Comparison of ENCODE assay signal across 8 cellular contexts in genomic region chr19:52691215-52691610, GRCh38. TPM values are rescaled to one million over a fixed set of nuclear protein-coding genes. Genes with fewer than 3 reads are reported as not detected.
DNase-seq lines count a peak whose midpoint lies in the region; ATAC-seq, FAIRE-seq and TF ChIP-seq lines count a peak whose summit lies in the region.

No MANE protein-coding gene starts in this region.

- H3K9me3 Mint-ChIP-seq in activated naive CD8-positive, alpha-beta T cell treated with anti-CD3 and anti-CD28 coated beads, Interleukin-2, amount 10 ng/mL, durations not matched to agents 7 days and 5 days: peaks cover 11% of the 10 kb centered on the region

- no peaks in the 10 kb centered on the region for H3K27me3 ChIP-seq in stomach smooth muscle (ENCODE audit: control insufficient read depth in 1 of 2, insufficient read depth in 2 of 2, low read length in 2 of 2)

- peak overlapping the region; percentile 89 for H3K4me3 Mint-ChIP-seq in activated naive CD8-positive, alpha-beta T cell treated with anti-CD3 and anti-CD28 coated beads, Interleukin-2, amount 10 ng/mL, durations not matched to agents 7 days and 5 days

- H3K36me3 ChIP-seq in kidney (ENCODE audit: control insufficient read depth in 1 of 2, insufficient read depth in 2 of 2, low read length in 2 of 2) (no peaks in the 10 kb centered on the region), stomach smooth muscle (ENCODE audit: control insufficient read depth in 2 of 2, insufficient read depth in 2 of 2, low read length in 2 of 2) (no peaks in the 10 kb centered on the region)

- H3K4me1 ChIP-seq in kidney (ENCODE audit: control insufficient read depth in 1 of 2, insufficient read depth in 1 of 2, low read depth in 1 of 2, low read length in 2 of 2) (peaks cover 0 to 7% of the 10 kb centered on the region in 2 donors), stomach smooth muscle (ENCODE audit: control insufficient read depth, insufficient read depth, low read length) (peaks cover 16% of the 10 kb centered on the region)

- peak overlapping the region; percentile 96 for H3K27ac Mint-ChIP-seq in activated naive CD8-positive, alpha-beta T cell treated with anti-CD3 and anti-CD28 coated beads, Interleukin-2, amount 10 ng/mL, durations not matched to agents 7 days and 5 days

- intact Hi-C loops in kidney (cut with DNase I): no loop called here

- no peaks in the 10 kb centered on the region for H3K27me3 Mint-ChIP-seq in activated naive CD8-positive, alpha-beta T cell treated with anti-CD3 and anti-CD28 coated beads, Interleukin-2, amount 10 ng/mL, durations not matched to agents 7 days and 5 days

- H3K9me3 ChIP-seq in kidney (ENCODE audit: control insufficient read depth in 1 of 2, low read length in 2 of 2) (no peaks in the 10 kb centered on the region), stomach smooth muscle (ENCODE audit: control insufficient read depth in 2 of 2, low read length in 2 of 2) (no peaks in the 10 kb centered on the region)

- no peak for TF ChIP-seq CTCF in kidney (IDR thresholded peaks at IDR 0.05; ENCODE audit: borderline replicate concordance, extremely low read depth, insufficient read depth)

- no peak for FAIRE-seq in kidney (lab: Jason Lieb, UNC)

- DNase-seq in DMS53 (lab: John Stamatoyannopoulos, UW): peak; percentile 40
- DNase-seq in DMS53 treated with DMSO at 0.1 percent for 48 hours (lab: John Stamatoyannopoulos, UW; ENCODE audit: unreplicated experiment): no peak
- no peak for DNase-seq in activated naive CD8-positive, alpha-beta T cell treated with anti-CD3 and anti-CD28 coated beads, Interleukin-2, amount 10 ng/mL, durations not matched to agents 7 days and 5 days
- no peak for DNase-seq in kidney
- DNase-seq in UCSD-AML1 (lab: John Stamatoyannopoulos, UW; ENCODE audit: unreplicated experiment): no peak
- no peak for DNase-seq in NCI-H526 treated with DMSO at 0.1 percent for 48 hours (lab: John Stamatoyannopoulos, UW)

- H3K4me1 Mint-ChIP-seq in activated naive CD8-positive, alpha-beta T cell treated with anti-CD3 and anti-CD28 coated beads, Interleukin-2, amount 10 ng/mL, durations not matched to agents 7 days and 5 days: peaks cover 13% of the 10 kb centered on the region

- peaks cover 19% of the 10 kb centered on the region for H3K36me3 Mint-ChIP-seq in activated naive CD8-positive, alpha-beta T cell treated with anti-CD3 and anti-CD28 coated beads, Interleukin-2, amount 10 ng/mL, durations not matched to agents 7 days and 5 days

- POLR2A ChIA-PET in activated naive CD8-positive, alpha-beta T cell treated with anti-CD3 and anti-CD28 coated beads, Interleukin-2, amount 10 ng/mL, durations not matched to agents 7 days and 5 days (lab: Charles Lee): no interaction called here

- no peak for ATAC-seq in activated naive CD8-positive, alpha-beta T cell treated with anti-CD3 and anti-CD28 coated beads, Interleukin-2, amount 10 ng/mL, durations not matched to agents 7 days and 5 days (ENCODE audit: low read depth)
- no peak for ATAC-seq in GM18498 (IDR thresholded peaks at IDR 0.05; ENCODE audit: unreplicated experiment)

- H3K4me3 ChIP-seq in kidney (ENCODE audit: low read length in 2 of 2) (peak overlapping the region; percentile 75 to 96), stomach smooth muscle (ENCODE audit: low read length in 2 of 2) (peak overlapping the region; percentile 32 to 89)

- H3K9ac ChIP-seq in kidney (ENCODE audit: low read length in 2 of 2) (peak overlapping the region; percentile 79 to 80), stomach smooth muscle (ENCODE audit: low read length in 2 of 2) (peak overlapping the region; percentile 62 to 84)

- H3K27ac ChIP-seq in kidney (ENCODE audit: low read depth in 2 of 2, low read length in 2 of 2) (peak overlapping the region; percentile 90 to 98), stomach smooth muscle (ENCODE audit: low read length) (peak overlapping the region; percentile 88)

RNA-seq across cellular contexts. Expression of gene ZNF611, which starts 43.6 kb away (rescaled TPM):
- total RNA-seq in activated naive CD8-positive, alpha-beta T cell treated with anti-CD3 and anti-CD28 coated beads, Interleukin-2, amount 10 ng/mL, durations not matched to agents 7 days and 5 days: 10 to 100 TPM; 39.4 to 41.7 TPM
- 42.7 TPM for total RNA-seq in kidney
- polyA plus RNA-seq in kidney (ENCODE audit: insufficient read depth, low read depth, low replicate concordance): 3.6 TPM

RNA-seq across cellular contexts. Expression of gene ZNF83, which starts 53.1 kb away (rescaled TPM):
- 10 to 100 TPM; 81.0 to 92.4 TPM for total RNA-seq in activated naive CD8-positive, alpha-beta T cell treated with anti-CD3 and anti-CD28 coated beads, Interleukin-2, amount 10 ng/mL, durations not matched to agents 7 days and 5 days
- 90.4 TPM for total RNA-seq in kidney
- 51.8 TPM for polyA plus RNA-seq in kidney (ENCODE audit: insufficient read depth, low read depth, low replicate concordance)
